In the genomic region with DNA sequence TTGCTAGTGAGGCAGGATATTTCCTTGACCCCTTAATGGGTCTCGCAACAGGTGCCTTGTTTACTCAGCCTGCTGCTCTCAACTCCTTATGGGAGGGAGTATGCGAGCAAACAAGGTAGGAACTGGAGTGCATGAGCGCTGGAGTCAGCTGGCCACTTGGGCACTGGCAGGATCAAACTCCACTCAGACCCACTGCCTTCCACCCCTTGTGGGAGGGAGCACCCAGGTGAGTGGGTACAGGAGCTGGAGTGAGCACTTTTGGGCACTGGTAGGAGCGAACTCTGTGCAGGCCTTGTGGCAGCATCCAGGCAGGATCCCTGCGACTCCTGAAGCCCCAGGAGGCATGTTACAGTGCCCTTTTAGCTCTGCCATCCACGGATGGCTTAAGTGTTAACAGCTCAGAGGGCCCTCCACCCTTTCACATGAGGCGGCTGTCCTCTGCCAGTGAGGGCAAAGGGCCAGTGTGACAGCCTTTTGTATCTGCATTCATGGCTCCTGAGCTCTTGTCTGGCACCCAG, we compare ENCODE assay signal across 34 cellular contexts.
DNase-seq lines count a peak whose midpoint lies in the region; ATAC-seq and TF ChIP-seq lines count a peak whose summit lies in the region.
"Had no signal": no experiment of that assay in that cellular context is flagged by ENCODE, and none has a peak within 500 bp of the region (broad histone marks: within the 10 kb centered on the region; RNA-seq: fewer than 3 reads in every experiment).

No MANE protein-coding gene starts in this region.

- TF ChIP-seq CTCF in HEK293 (tag by site-specific recombination; IDR thresholded peaks at IDR 0.05) (no peak), glutamatergic neuron (IDR thresholded peaks at IDR 0.05; ENCODE audit: partially characterized antibody, unreplicated experiment) (no peak), neural progenitor cell (IDR thresholded peaks at IDR 0.05) (no peak)

- peaks cover 17% of the 10 kb centered on the region for H3F3A ChIP-seq in neural progenitor cell (ENCODE audit: low read depth)

- no peak overlapping the region for H3K9ac ChIP-seq in neural progenitor cell
- H3K9ac ChIP-seq: KMS-11 had no signal

- no peaks in the 10 kb centered on the region for H3K9me3 ChIP-seq in HEK293 (ENCODE audit: control insufficient read depth, insufficient read depth, low read depth, low read length)
- H3K9me3 ChIP-seq in right cardiac atrium (ENCODE audit: control insufficient read depth, low read length), result no peaks in the 10 kb centered on the region
- H3K9me3 ChIP-seq in neural progenitor cell (ENCODE audit: low read depth), result no peaks in the 10 kb centered on the region
- H3K9me3 ChIP-seq: colonic mucosa, Peyer's patch had no signal

- intact Hi-C loops in right cardiac atrium (cut with DNase I), result no loop called here

- H3K36me3 Mint-ChIP-seq in glutamatergic neuron (ENCODE audit: unreplicated experiment), result no peaks in the 10 kb centered on the region
- H3K36me3 Mint-ChIP-seq in neural progenitor cell, result peaks cover 3% of the 10 kb centered on the region
- peaks cover 6% of the 10 kb centered on the region for H3K36me3 Mint-ChIP-seq in stimulated activated memory B cell treated with anti-CD40 and anti-IgM and Interleukin-4, amounts not matched to agents 10 μg/mL and 1 μg/mL and 100 μg/mL, for 72 hours
- H3K36me3 Mint-ChIP-seq: activated naive CD4-positive, alpha-beta T cell treated with anti-CD3 and anti-CD28 coated beads, Interleukin-2, amount 50 U/mL, for 24 hours; CD8-positive, alpha-beta T cell had no signal

- H3K9me3 Mint-ChIP-seq in glutamatergic neuron (ENCODE audit: unreplicated experiment), result peaks cover 2% of the 10 kb centered on the region
- H3K9me3 Mint-ChIP-seq in neural progenitor cell, result no peaks in the 10 kb centered on the region
- no peaks in the 10 kb centered on the region for H3K9me3 Mint-ChIP-seq in stimulated activated memory B cell treated with anti-CD40 and anti-IgM and Interleukin-4, amounts not matched to agents 10 μg/mL and 1 μg/mL and 100 μg/mL, for 72 hours
- H3K9me3 Mint-ChIP-seq: activated naive CD4-positive, alpha-beta T cell treated with anti-CD3 and anti-CD28 coated beads, Interleukin-2, amount 50 U/mL, for 24 hours; CD8-positive, alpha-beta T cell; neural crest cell had no signal

- H3K4me2 ChIP-seq in neural progenitor cell, result no peak overlapping the region
- H3K4me2 ChIP-seq: KMS-11 had no signal

- H3K27ac ChIP-seq in HEK293 (ENCODE audit: extremely low read depth, low read depth, low read length), result no peak overlapping the region
- H3K27ac ChIP-seq in right cardiac atrium (ENCODE audit: low read length), result peak overlapping the region; percentile 42
- H3K27ac ChIP-seq in neural progenitor cell, result no peak overlapping the region
- H3K27ac ChIP-seq: colonic mucosa, epithelial cell of prostate, KMS-11, Peyer's patch, SJCRH30, stomach, WERI-Rb-1 had no signal

- H3K36me3 ChIP-seq in HEK293 (ENCODE audit: control insufficient read depth in 2 of 2, insufficient read depth in 1 of 2, low read length in 2 of 2) (no peaks in the 10 kb centered on the region), neural progenitor cell (no peaks in the 10 kb centered on the region)
- H3K36me3 ChIP-seq: colonic mucosa, MG63, Peyer's patch, SJCRH30, stomach, WERI-Rb-1 had no signal

- 70% methylated on average over 7 of the region's 7 CpGs for WGBS in right cardiac atrium

- H3K4me1 Mint-ChIP-seq in glutamatergic neuron (ENCODE audit: low read depth, unreplicated experiment), result peaks cover 30% of the 10 kb centered on the region
- peaks cover 26% of the 10 kb centered on the region for H3K4me1 Mint-ChIP-seq in neural progenitor cell
- peaks cover 6% of the 10 kb centered on the region for H3K4me1 Mint-ChIP-seq in stimulated activated memory B cell treated with anti-CD40 and anti-IgM and Interleukin-4, amounts not matched to agents 10 μg/mL and 1 μg/mL and 100 μg/mL, for 72 hours
- H3K4me1 Mint-ChIP-seq: B cell had no signal

- ATAC-seq in right cardiac atrium (peak; percentile 69 to 72), HG03354 (IDR thresholded peaks at IDR 0.05; ENCODE audit: poor library complexity, severe bottlenecking, unreplicated experiment) (no peak), HG03439 (IDR thresholded peaks at IDR 0.05; ENCODE audit: unreplicated experiment) (no peak)
- ATAC-seq in stimulated activated memory B cell treated with anti-CD40 and anti-IgM and Interleukin-4, amounts not matched to agents 10 μg/mL and 1 μg/mL and 100 μg/mL, for 72 hours, result no peak
- ATAC-seq: CD8-positive, alpha-beta T cell; sciatic nerve had no signal

- H2AFZ ChIP-seq in neural progenitor cell (replicated peaks), result no peak overlapping the region

- H3K4me1 ChIP-seq in HEK293 (ENCODE audit: control insufficient read depth, insufficient read depth, low read length), result peaks cover 8% of the 10 kb centered on the region; the same call in 1 of the 2 replicates
- peaks cover 11% of the 10 kb centered on the region for H3K4me1 ChIP-seq in right cardiac atrium (ENCODE audit: control insufficient read depth, insufficient read depth, low read length)
- H3K4me1 ChIP-seq in neural progenitor cell, result peaks cover 20% of the 10 kb centered on the region
- H3K4me1 ChIP-seq: colonic mucosa, Peyer's patch, SJCRH30 had no signal

- POLR2A ChIA-PET in HEK293 (lab: Yijun Ruan, JAX), result no interaction called here

- H3K4me3 Mint-ChIP-seq in glutamatergic neuron (ENCODE audit: unreplicated experiment) (no peak overlapping the region), neural progenitor cell (no peak overlapping the region)
- H3K4me3 Mint-ChIP-seq in stimulated activated memory B cell treated with anti-CD40 and anti-IgM and Interleukin-4, amounts not matched to agents 10 μg/mL and 1 μg/mL and 100 μg/mL, for 72 hours, result no peak overlapping the region
- H3K4me3 Mint-ChIP-seq: activated naive CD4-positive, alpha-beta T cell treated with anti-CD3 and anti-CD28 coated beads, Interleukin-2, amount 50 U/mL, for 24 hours; B cell; CD8-positive, alpha-beta T cell; neural crest cell had no signal

- no peaks in the 10 kb centered on the region for H3K27me3 ChIP-seq in right cardiac atrium (ENCODE audit: control insufficient read depth, insufficient read depth)
- peaks cover 23% of the 10 kb centered on the region for H3K27me3 ChIP-seq in neural progenitor cell
- H3K27me3 ChIP-seq: colonic mucosa, MG63, Peyer's patch, SJCRH30, stomach had no signal

- H3K4me3 ChIP-seq in HEK293 (ENCODE audit: low read depth, low read length) (no peak overlapping the region), right cardiac atrium (ENCODE audit: low read length) (no peak overlapping the region), neural progenitor cell (no peak overlapping the region)
- H3K4me3 ChIP-seq: colonic mucosa, MG63, Peyer's patch, SJCRH30, stomach had no signal

- DNase-seq in glutamatergic neuron (no peak), right cardiac atrium (peak; percentile 35 to 65 (median 63)), neural progenitor cell (ENCODE audit: low spot score) (no peak), NCI-H2227 treated with DMSO at 0.1 percent for 48 hours (lab: John Stamatoyannopoulos, UW) (no peak)
- DNase-seq: ACHN; activated CD4-positive, alpha-beta T cell treated with anti-CD3 and anti-CD28 coated beads for 48 hours; activated T-cell treated with anti-CD3 and anti-CD28 coated beads for 4 hours; amniotic stem cell; CD8-positive, alpha-beta T cell; colonic mucosa; effector CD4-positive, alpha-beta T cell; EL; islet precursor cell; mammary epithelial cell; MG63; NCI-H2029; NCI-H748 treated with DMSO at 0.1 percent for 48 hours; Peyer's patch; SJCRH30; stimulated activated CD4-positive, alpha-beta T cell treated with anti-CD3 and anti-CD28 coated beads, Interleukin-12 subunit alpha, Interleukin-12 subunit beta, amount 100 ng/mL, for 4 hours; stimulated activated CD4-positive, alpha-beta T cell treated with anti-CD3 and anti-CD28 coated beads, Interleukin-2, amount 100 ng/mL, for 48 hours; stomach; T1000; WERI-Rb-1 had no signal

- peaks cover 22% of the 10 kb centered on the region for H4K20me1 ChIP-seq in neural progenitor cell (ENCODE audit: low read depth)

- peak overlapping the region; percentile 55 for H3K27ac Mint-ChIP-seq in glutamatergic neuron (ENCODE audit: unreplicated experiment)
- H3K27ac Mint-ChIP-seq in neural progenitor cell, result peak overlapping the region; percentile 69
- H3K27ac Mint-ChIP-seq in stimulated activated memory B cell treated with anti-CD40 and anti-IgM and Interleukin-4, amounts not matched to agents 10 μg/mL and 1 μg/mL and 100 μg/mL, for 72 hours, result no peak overlapping the region
- H3K27ac Mint-ChIP-seq: activated naive CD4-positive, alpha-beta T cell treated with anti-CD3 and anti-CD28 coated beads, Interleukin-2, amount 50 U/mL, for 24 hours; B cell; CD8-positive, alpha-beta T cell had no signal

- H3K27me3 Mint-ChIP-seq in glutamatergic neuron (ENCODE audit: unreplicated experiment) (peaks cover 2% of the 10 kb centered on the region), neural progenitor cell (ENCODE audit: insufficient read depth, low read depth) (no peaks in the 10 kb centered on the region)
- H3K27me3 Mint-ChIP-seq in stimulated activated memory B cell treated with anti-CD40 and anti-IgM and Interleukin-4, amounts not matched to agents 10 μg/mL and 1 μg/mL and 100 μg/mL, for 72 hours, result no peaks in the 10 kb centered on the region
- H3K27me3 Mint-ChIP-seq: activated naive CD4-positive, alpha-beta T cell treated with anti-CD3 and anti-CD28 coated beads, Interleukin-2, amount 50 U/mL, for 24 hours; B cell had no signal

- H3K79me2 ChIP-seq in neural progenitor cell (ENCODE audit: low read depth), result no peaks in the 10 kb centered on the region

- CTCF ChIA-PET in HEK293 (lab: Yijun Ruan, JAX), result interaction anchor here (1.0 kb wide), 1 partner anchor 42 kb away, joined by 3 read pairs; no protein-coding TSS in a partner anchor

TF ChIP-seq in HEK293, 187 proteins besides CTCF, POLR2A, EP300 and RAD21 (continues in another document):
- TF ChIP-seq SCRT2 (tag by site-specific recombination; IDR thresholded peaks at IDR 0.05) (peak; percentile 65), SCRT1 (tag by site-specific recombination; IDR thresholded peaks at IDR 0.05; ENCODE audit: borderline replicate concordance) (0 out of 2 replicates have a peak, but pooled peaks have one; percentile 27)

Comparison
In these comparisons a context has a peak if more than half of its experiments do, and no peak if none do; other contexts are left out.
1. DNase-seq: peak in right cardiac atrium (3 of 3); none in glutamatergic neuron (single experiment), neural progenitor cell (single experiment) and NCI-H2227 treated with DMSO at 0.1 percent for 48 hours (single experiment).
2. ATAC-seq: peak in right cardiac atrium (2 of 2); none in HG03354 (single experiment), HG03439 (single experiment) and stimulated activated memory B cell treated with anti-CD40 and anti-IgM and Interleukin-4, amounts not matched to agents 10 μg/mL and 1 μg/mL and 100 μg/mL, for 72 hours (single experiment).